ENCODE assay signal across 2 cellular contexts in the genomic region with DNA sequence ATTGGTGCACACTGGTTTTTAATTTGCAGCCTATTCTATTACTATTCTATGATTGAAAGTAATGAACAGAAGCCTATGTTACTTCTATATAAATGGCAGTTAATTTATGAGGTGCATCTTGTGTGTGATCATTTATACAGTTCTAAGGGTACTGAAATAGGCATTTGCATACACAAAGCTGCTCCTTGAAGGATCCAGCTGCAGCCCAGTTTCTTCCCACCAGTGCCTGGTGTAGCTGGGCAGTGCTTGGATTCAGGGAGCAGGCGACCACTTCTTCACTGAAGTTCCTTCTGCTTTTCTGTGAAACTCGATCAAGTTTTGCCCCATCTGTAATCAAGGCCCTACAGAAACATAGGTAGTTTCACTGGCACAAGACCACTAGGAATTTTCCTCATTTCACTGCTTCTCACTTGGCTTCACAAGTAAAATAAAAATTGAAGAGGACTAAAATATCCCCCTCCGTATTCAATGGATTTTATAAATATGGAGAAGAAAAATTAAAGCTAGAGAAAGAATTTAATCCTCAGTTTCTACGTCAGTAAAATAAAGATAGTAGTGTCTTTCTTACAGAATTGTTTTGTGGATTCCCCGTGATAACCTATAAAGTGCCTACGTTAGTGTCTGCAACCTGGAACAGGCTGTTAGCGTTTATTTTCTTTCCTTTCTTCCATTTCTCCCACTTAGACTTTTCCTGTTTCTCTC.
TF ChIP-seq lines count a peak whose summit lies in the region.

No MANE protein-coding gene starts in this region.

TF ChIP-seq in GM23338, 12 proteins besides CTCF, POLR2A, EP300 and RAD21 (continues in another document):
- TF ChIP-seq, protein P1, sequence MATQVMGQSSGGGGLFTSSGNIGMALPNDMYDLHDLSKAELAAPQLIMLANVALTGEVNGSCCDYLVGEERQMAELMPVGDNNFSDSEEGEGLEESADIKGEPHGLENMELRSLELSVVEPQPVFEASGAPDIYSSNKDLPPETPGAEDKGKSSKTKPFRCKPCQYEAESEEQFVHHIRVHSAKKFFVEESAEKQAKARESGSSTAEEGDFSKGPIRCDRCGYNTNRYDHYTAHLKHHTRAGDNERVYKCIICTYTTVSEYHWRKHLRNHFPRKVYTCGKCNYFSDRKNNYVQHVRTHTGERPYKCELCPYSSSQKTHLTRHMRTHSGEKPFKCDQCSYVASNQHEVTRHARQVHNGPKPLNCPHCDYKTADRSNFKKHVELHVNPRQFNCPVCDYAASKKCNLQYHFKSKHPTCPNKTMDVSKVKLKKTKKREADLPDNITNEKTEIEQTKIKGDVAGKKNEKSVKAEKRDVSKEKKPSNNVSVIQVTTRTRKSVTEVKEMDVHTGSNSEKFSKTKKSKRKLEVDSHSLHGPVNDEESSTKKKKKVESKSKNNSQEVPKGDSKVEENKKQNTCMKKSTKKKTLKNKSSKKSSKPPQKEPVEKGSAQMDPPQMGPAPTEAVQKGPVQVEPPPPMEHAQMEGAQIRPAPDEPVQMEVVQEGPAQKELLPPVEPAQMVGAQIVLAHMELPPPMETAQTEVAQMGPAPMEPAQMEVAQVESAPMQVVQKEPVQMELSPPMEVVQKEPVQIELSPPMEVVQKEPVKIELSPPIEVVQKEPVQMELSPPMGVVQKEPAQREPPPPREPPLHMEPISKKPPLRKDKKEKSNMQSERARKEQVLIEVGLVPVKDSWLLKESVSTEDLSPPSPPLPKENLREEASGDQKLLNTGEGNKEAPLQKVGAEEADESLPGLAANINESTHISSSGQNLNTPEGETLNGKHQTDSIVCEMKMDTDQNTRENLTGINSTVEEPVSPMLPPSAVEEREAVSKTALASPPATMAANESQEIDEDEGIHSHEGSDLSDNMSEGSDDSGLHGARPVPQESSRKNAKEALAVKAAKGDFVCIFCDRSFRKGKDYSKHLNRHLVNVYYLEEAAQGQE (IDR thresholded peaks at IDR 0.05; ENCODE audit: unreplicated experiment): no peak
- TF ChIP-seq ZNF114 (CRISPR knock-in tag; IDR thresholded peaks at IDR 0.05) (no peak), CREB1 (CRISPR knock-in tag; IDR thresholded peaks at IDR 0.05; ENCODE audit: low read depth) (no peak), STAT1 (IDR thresholded peaks at IDR 0.05; ENCODE audit: unreplicated experiment) (no peak), JUNB (IDR thresholded peaks at IDR 0.05; ENCODE audit: unreplicated experiment) (no peak), EZH2 (IDR thresholded peaks at IDR 0.05; ENCODE audit: low read depth, unreplicated experiment) (no peak), POLR2AphosphoS5 (IDR thresholded peaks at IDR 0.05; ENCODE audit: low read depth) (no peak)
- TF ChIP-seq, protein P2, sequence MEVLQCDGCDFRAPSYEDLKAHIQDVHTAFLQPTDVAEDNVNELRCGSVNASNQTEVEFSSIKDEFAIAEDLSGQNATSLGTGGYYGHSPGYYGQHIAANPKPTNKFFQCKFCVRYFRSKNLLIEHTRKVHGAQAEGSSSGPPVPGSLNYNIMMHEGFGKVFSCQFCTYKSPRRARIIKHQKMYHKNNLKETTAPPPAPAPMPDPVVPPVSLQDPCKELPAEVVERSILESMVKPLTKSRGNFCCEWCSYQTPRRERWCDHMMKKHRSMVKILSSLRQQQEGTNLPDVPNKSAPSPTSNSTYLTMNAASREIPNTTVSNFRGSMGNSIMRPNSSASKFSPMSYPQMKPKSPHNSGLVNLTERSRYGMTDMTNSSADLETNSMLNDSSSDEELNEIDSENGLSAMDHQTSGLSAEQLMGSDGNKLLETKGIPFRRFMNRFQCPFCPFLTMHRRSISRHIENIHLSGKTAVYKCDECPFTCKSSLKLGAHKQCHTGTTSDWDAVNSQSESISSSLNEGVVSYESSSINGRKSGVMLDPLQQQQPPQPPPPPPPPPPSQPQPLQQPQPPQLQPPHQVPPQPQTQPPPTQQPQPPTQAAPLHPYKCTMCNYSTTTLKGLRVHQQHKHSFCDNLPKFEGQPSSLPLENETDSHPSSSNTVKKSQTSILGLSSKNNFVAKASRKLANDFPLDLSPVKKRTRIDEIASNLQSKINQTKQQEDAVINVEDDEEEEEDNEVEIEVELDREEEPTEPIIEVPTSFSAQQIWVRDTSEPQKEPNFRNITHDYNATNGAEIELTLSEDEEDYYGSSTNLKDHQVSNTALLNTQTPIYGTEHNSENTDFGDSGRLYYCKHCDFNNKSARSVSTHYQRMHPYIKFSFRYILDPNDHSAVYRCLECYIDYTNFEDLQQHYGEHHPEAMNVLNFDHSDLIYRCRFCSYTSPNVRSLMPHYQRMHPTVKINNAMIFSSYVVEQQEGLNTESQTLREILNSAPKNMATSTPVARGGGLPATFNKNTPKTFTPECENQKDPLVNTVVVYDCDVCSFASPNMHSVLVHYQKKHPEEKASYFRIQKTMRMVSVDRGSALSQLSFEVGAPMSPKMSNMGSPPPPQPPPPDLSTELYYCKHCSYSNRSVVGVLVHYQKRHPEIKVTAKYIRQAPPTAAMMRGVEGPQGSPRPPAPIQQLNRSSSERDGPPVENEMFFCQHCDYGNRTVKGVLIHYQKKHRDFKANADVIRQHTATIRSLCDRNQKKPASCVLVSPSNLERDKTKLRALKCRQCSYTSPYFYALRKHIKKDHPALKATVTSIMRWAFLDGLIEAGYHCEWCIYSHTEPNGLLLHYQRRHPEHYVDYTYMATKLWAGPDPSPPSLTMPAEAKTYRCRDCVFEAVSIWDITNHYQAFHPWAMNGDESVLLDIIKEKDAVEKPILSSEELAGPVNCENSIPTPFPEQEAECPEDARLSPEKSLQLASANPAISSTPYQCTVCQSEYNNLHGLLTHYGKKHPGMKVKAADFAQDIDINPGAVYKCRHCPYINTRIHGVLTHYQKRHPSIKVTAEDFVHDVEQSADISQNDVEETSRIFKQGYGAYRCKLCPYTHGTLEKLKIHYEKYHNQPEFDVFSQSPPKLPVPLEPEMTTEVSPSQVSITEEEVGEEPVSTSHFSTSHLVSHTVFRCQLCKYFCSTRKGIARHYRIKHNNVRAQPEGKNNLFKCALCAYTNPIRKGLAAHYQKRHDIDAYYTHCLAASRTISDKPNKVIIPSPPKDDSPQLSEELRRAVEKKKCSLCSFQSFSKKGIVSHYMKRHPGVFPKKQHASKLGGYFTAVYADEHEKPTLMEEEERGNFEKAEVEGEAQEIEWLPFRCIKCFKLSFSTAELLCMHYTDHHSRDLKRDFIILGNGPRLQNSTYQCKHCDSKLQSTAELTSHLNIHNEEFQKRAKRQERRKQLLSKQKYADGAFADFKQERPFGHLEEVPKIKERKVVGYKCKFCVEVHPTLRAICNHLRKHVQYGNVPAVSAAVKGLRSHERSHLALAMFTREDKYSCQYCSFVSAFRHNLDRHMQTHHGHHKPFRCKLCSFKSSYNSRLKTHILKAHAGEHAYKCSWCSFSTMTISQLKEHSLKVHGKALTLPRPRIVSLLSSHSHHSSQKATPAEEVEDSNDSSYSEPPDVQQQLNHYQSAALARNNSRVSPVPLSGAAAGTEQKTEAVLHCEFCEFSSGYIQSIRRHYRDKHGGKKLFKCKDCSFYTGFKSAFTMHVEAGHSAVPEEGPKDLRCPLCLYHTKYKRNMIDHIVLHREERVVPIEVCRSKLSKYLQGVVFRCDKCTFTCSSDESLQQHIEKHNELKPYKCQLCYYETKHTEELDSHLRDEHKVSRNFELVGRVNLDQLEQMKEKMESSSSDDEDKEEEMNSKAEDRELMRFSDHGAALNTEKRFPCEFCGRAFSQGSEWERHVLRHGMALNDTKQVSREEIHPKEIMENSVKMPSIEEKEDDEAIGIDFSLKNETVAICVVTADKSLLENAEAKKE (CRISPR knock-in tag; IDR thresholded peaks at IDR 0.05): no peak

TF ChIP-seq in endothelial cell of umbilical vein, 7 proteins besides CTCF, POLR2A, EP300 and RAD21:
- TF ChIP-seq GATA2 (IDR thresholded peaks at IDR 0.05; ENCODE audit: insufficient read depth, insufficient read length, low read depth, low read length) (no peak), EZH2 (IDR thresholded peaks at IDR 0.05; ENCODE audit: borderline replicate concordance, low read depth, low read length, severe bottlenecking) (no peak), POLR2AphosphoS5 (IDR thresholded peaks at IDR 0.05; ENCODE audit: insufficient read depth, low read depth, low read length) (no peak), JUN (IDR thresholded peaks at IDR 0.05; ENCODE audit: borderline replicate concordance, insufficient read depth, insufficient read length, low read depth) (no peak), MYC (IDR thresholded peaks at IDR 0.05; ENCODE audit: low read depth, low read length) (no peak), FOS (IDR thresholded peaks at IDR 0.05; ENCODE audit: borderline replicate concordance, insufficient read depth, low read length) (no peak)
- TF ChIP-seq, protein P3, sequence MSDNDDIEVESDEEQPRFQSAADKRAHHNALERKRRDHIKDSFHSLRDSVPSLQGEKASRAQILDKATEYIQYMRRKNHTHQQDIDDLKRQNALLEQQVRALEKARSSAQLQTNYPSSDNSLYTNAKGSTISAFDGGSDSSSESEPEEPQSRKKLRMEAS (IDR thresholded peaks at IDR 0.05; ENCODE audit: insufficient read depth, insufficient read length): no peak
TF ChIP-seq in endothelial cell of umbilical vein: peak in this region for 0.
